12 cellular contexts compared by ENCODE assay signal in the genomic region with DNA sequence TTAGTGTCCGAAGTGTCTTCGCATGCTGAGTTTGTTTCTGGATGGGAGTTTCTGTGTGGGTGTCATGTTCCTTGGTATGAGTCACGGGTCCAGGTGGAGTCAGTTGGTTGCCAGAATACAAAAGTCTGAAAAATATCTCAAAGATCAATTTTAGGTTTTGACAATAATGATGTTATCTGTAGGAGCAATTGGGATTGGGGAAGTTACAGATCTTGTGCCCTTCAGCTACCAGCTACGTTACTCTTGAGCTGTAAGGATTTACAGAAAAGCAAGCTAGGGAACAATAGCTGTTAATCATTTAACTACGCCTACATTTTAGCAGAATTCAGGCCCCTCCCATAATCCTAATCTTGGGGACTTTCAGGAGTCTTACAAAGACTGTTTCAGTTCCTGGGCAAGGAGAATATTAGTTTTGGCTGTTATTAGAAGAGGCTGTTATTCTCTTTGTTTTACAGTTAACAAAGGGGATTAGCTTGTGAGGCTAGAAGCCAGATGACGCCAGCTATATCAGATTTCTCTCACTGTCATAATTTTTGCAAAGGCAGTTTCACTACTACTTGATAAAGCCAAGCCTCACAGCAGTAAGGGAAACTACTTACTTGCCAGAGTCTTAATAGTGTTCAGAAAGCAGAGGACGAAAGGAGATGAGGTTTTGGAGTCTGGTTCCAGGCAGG. TPM values are rescaled to one million over a fixed set of nuclear protein-coding genes. Genes with fewer than 3 reads are reported as not detected.
DNase-seq lines count a peak whose midpoint lies in the region; ATAC-seq, FAIRE-seq and TF ChIP-seq lines count a peak whose summit lies in the region.
"Had no signal": no experiment of that assay in that cellular context is flagged by ENCODE, and none has a peak within 500 bp of the region (broad histone marks: within the 10 kb centered on the region; RNA-seq: fewer than 3 reads in every experiment).

No MANE protein-coding gene starts in this region.

- peaks cover 4% of the 10 kb centered on the region for H3K27me3 Mint-ChIP-seq in neural progenitor cell (ENCODE audit: insufficient read depth, low read depth)

- H2AFZ ChIP-seq in neural progenitor cell (replicated peaks), result peak overlapping the region; percentile 15

- intact Hi-C loops in breast epithelium (cut with DNase I; ENCODE audit: low total_unique reads), result no loop called here

- no peak for TF ChIP-seq POLR2A in breast epithelium (IDR thresholded peaks at IDR 0.05)

- TF ChIP-seq CTCF in breast epithelium (IDR thresholded peaks at IDR 0.05) (no peak), neural progenitor cell (IDR thresholded peaks at IDR 0.05) (no peak)

- no peaks in the 10 kb centered on the region for H4K20me1 ChIP-seq in neural progenitor cell (ENCODE audit: low read depth)

- H3K4me3 Mint-ChIP-seq in neural progenitor cell, result no peak overlapping the region

- peaks cover 2% of the 10 kb centered on the region for H3K36me3 Mint-ChIP-seq in neural progenitor cell

- peak overlapping the region; percentile 8 for H3K4me2 ChIP-seq in neural progenitor cell

- H3K27me3 ChIP-seq in breast epithelium (no peaks in the 10 kb centered on the region), neural progenitor cell (no peaks in the 10 kb centered on the region)

- H3K27ac ChIP-seq in breast epithelium (peak overlapping the region; percentile 13 to 19), neural progenitor cell (peak overlapping the region; percentile 9)

- H3K36me3 ChIP-seq in breast epithelium, result no peaks in the 10 kb centered on the region
- H3K36me3 ChIP-seq in neural progenitor cell, result no peaks in the 10 kb centered on the region

- H3K9me3 ChIP-seq in breast epithelium (no peaks in the 10 kb centered on the region), neural progenitor cell (ENCODE audit: low read depth) (no peaks in the 10 kb centered on the region)

- H3K79me2 ChIP-seq in neural progenitor cell (ENCODE audit: low read depth), result no peaks in the 10 kb centered on the region

- ATAC-seq in GM21515 (IDR thresholded peaks at IDR 0.05; ENCODE audit: unreplicated experiment) (no peak), GM19351 (IDR thresholded peaks at IDR 0.05; ENCODE audit: unreplicated experiment) (no peak)
- ATAC-seq: left lobe of liver had no signal

- no peaks in the 10 kb centered on the region for H3K9me3 Mint-ChIP-seq in neural progenitor cell

- FAIRE-seq in G401.6 (lab: Jason Lieb, UNC), result peak; percentile 98

- H3K9ac ChIP-seq in neural progenitor cell, result no peak overlapping the region

- peak overlapping the region in 2 of 3 donors; percentile 11 to 50 for H3K4me3 ChIP-seq in breast epithelium
- H3K4me3 ChIP-seq in neural progenitor cell, result no peak overlapping the region

- no peaks in the 10 kb centered on the region for H3F3A ChIP-seq in neural progenitor cell (ENCODE audit: low read depth)

- peaks cover 11% of the 10 kb centered on the region for H3K4me1 Mint-ChIP-seq in neural progenitor cell

- H3K27ac Mint-ChIP-seq in neural progenitor cell, result peak overlapping the region; percentile 28

- DNase-seq in NCI-H2107 treated with DMSO at 0.1 percent for 48 hours (lab: John Stamatoyannopoulos, UW; ENCODE audit: unreplicated experiment), result peak; percentile 87
- DNase-seq in breast epithelium (ENCODE audit: low spot score in 2 of 2), result no peak
- DNase-seq in neural progenitor cell (ENCODE audit: low spot score), result no peak
- DNase-seq in cortex of kidney (lab: John Stamatoyannopoulos, UW), result no peak
- DNase-seq in effector CD4-positive, alpha-beta T cell, result no peak
- DNase-seq: activated T-cell treated with anti-CD3 and anti-CD28 coated beads for 4 hours; effector memory CD4-positive, alpha-beta T cell had no signal

- H3K4me1 ChIP-seq in breast epithelium, result no peaks in the 10 kb centered on the region
- H3K4me1 ChIP-seq in neural progenitor cell, result peaks cover 7% of the 10 kb centered on the region

RNA-seq across cellular contexts. Expression of a gene that starts 15.4 kb away (rescaled TPM):
- total RNA-seq in breast epithelium, result 1 to 10 TPM in 1 of 3 donors, under 1 TPM in 2; 0.15 to 2.9 (median 0.33) TPM
- not detected in 2 replicates for total RNA-seq in neural progenitor cell (ENCODE audit: low replicate concordance)
- total RNA-seq: left lobe of liver, SK-MEL-5 had no signal
